Comparison of ENCODE assay signal across 1 cellular context in the genomic region with DNA sequence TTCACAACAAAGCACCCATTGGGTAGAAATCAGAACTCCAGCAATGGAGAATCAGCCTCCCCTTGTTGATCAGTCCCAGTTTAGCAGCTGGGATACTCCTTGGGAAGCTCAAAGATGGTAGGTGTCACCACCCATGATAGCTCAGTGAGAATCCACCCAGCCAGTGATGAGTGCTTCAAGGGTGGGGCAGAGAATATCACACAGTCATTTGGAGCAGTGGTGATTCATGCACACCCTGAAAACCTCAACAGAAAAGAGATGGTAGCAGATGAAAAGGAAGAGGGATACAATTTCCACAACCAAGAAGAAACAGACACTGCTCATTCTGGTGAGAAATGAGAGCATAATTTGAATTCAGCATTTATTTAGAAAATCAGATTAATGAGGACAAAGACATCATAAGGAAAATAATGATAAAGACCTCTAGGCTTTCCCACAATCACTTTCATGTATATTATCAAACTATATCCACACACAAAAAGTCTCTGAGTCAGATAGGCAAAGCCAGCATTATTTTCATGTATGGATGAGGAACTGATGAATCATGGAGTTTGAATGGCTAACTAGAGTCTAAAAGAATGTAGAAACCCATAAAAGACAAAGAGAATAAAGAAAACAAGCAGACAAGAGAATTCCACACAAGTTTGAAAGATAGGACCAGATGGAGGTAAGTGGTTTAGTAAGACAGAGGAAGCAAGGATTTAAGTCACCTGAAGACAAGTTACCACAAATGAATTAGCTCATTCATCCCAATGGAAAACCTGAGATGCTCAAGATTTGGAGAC.
TF ChIP-seq lines count a peak whose summit lies in the region.

No MANE protein-coding gene starts in this region.

TF ChIP-seq in SK-N-SH, 30 proteins besides CTCF, POLR2A, EP300 and RAD21 (continued from another document):
- TF ChIP-seq RXRA (IDR thresholded peaks at IDR 0.05; ENCODE audit: borderline replicate concordance, low read depth) (peak; percentile 32; the same call in 1 of the 2 replicates), RFX5 (IDR thresholded peaks at IDR 0.05; ENCODE audit: low read length) (no peak), SMC3 (IDR thresholded peaks at IDR 0.05; ENCODE audit: low read depth, low read length) (no peak), YY1 (IDR thresholded peaks at IDR 0.05; ENCODE audit: low read depth) (no peak), MXI1 (IDR thresholded peaks at IDR 0.05; ENCODE audit: low read depth, low read length) (no peak), TCF12 (IDR thresholded peaks at IDR 0.05) (peak; percentile 81), POLR2AphosphoS5 (IDR thresholded peaks at IDR 0.05; ENCODE audit: low read depth, low read length) (no peak), RCOR1 (IDR thresholded peaks at IDR 0.05; ENCODE audit: low read length) (no peak), TEAD4 (IDR thresholded peaks at IDR 0.05; ENCODE audit: borderline replicate concordance, insufficient read depth) (peak; percentile 66; the same call in 1 of the 2 replicates), SIN3A (IDR thresholded peaks at IDR 0.05; ENCODE audit: borderline replicate concordance, low read depth, low read length) (no peak), NRF1 (IDR thresholded peaks at IDR 0.05; ENCODE audit: low read depth, low read length) (no peak), FOSL2 (IDR thresholded peaks at IDR 0.05; ENCODE audit: borderline replicate concordance, low read depth) (peak; percentile 78), FOXM1 (IDR thresholded peaks at IDR 0.05; ENCODE audit: low read depth) (no peak), FOXJ3 (CRISPR knock-in tag; IDR thresholded peaks at IDR 0.05) (no peak), JUND (IDR thresholded peaks at IDR 0.05) (no peak; the same call in none of the 2 replicates), MAX (IDR thresholded peaks at IDR 0.05; ENCODE audit: low read depth) (0 out of 2 replicates have a peak, but pooled peaks have one; percentile 29)
- TF ChIP-seq, protein P1, sequence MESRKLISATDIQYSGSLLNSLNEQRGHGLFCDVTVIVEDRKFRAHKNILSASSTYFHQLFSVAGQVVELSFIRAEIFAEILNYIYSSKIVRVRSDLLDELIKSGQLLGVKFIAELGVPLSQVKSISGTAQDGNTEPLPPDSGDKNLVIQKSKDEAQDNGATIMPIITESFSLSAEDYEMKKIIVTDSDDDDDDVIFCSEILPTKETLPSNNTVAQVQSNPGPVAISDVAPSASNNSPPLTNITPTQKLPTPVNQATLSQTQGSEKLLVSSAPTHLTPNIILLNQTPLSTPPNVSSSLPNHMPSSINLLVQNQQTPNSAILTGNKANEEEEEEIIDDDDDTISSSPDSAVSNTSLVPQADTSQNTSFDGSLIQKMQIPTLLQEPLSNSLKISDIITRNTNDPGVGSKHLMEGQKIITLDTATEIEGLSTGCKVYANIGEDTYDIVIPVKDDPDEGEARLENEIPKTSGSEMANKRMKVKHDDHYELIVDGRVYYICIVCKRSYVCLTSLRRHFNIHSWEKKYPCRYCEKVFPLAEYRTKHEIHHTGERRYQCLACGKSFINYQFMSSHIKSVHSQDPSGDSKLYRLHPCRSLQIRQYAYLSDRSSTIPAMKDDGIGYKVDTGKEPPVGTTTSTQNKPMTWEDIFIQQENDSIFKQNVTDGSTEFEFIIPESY (IDR thresholded peaks at IDR 0.05; ENCODE audit: borderline replicate concordance, low read depth) = no peak
- TF ChIP-seq, protein P2, sequence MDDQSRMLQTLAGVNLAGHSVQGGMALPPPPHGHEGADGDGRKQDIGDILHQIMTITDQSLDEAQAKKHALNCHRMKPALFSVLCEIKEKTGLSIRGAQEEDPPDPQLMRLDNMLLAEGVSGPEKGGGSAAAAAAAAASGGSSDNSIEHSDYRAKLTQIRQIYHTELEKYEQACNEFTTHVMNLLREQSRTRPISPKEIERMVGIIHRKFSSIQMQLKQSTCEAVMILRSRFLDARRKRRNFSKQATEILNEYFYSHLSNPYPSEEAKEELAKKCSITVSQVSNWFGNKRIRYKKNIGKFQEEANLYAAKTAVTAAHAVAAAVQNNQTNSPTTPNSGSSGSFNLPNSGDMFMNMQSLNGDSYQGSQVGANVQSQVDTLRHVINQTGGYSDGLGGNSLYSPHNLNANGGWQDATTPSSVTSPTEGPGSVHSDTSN (IDR thresholded peaks at IDR 0.05) = peak; percentile 64
TF ChIP-seq in SK-N-SH: peak in this region for 8.
